ENCODE assay signal across 20 cellular contexts in the genomic region with DNA sequence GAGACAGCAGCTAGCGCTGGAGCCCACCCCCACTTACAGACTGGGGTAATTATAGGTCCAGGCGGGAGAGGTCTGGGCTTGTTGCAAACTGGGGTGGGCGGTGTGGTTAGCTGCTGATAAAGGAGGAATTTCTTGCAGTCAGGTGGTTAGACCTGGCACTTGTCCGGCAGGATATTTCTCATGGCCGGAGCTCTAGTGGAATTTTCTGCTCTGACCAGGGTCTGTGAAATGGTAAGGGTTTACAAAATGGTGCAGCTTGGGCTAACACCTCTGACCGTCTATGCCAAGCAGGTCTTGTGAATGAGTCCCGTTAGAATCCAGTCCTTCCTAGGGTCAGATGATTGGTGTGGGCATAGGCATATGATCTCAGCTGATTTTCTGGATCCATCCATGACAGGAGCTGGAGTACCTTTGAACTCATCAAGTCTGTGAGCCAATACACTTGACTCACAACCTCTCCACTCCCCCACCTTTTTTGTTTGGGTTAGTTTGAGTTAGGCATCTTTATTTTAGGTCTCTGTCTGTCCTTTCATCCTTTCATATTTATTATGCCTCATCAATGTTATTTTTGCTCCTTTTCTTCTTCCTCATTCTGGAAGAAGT.
"Had no signal": no experiment of that assay in that cellular context is flagged by ENCODE, and none has a peak within 500 bp of the region (broad histone marks: within the 10 kb centered on the region; RNA-seq: fewer than 3 reads in every experiment).

No MANE protein-coding gene starts in this region.

- ATAC-seq: activated CD8-positive, alpha-beta T cell treated with anti-CD3 and anti-CD28 coated beads for 36 hours; activated T-cell treated with anti-CD3 and anti-CD28 coated beads, Interleukin-2, amount 50 U/mL, for 4 hours; activated T-helper 17 cell treated with anti-CD3 and anti-CD28 coated beads, Interleukin-2, amount 50 U/mL, for 72 hours; gastrocnemius medialis; left ventricle myocardium superior had no signal

- H3K9me3 Mint-ChIP-seq: activated B cell treated with CpG ODN at 0.5 μM for 24 hours; activated CD8-positive, alpha-beta T cell treated with anti-CD3 and anti-CD28 coated beads for 36 hours; activated T-cell treated with anti-CD3 and anti-CD28 coated beads, Interleukin-2, amount 50 U/mL, for 4 hours; activated T-helper 17 cell treated with anti-CD3 and anti-CD28 coated beads, Interleukin-2, amount 50 U/mL, for 72 hours; dendritic cell treated with granulocyte-macrophage colony-stimulating factor and Interleukin-4, amounts not matched to agents 40 ng/mL and 50 ng/mL, for 4 days; T-helper 2 cell treated with Interferon-gamma antibody and Interleukin-4, amounts not matched to agents 5 μg/mL and 100 μg/mL, for 36 hours had no signal

- DNase-seq: activated B cell treated with CpG ODN at 0.5 μM for 24 hours; activated CD4-positive, alpha-beta T cell treated with anti-CD3 and anti-CD28 coated beads, Interleukin-2, amount 50 U/mL, for 1 hour; activated CD8-positive, alpha-beta T cell treated with anti-CD3 and anti-CD28 coated beads for 36 hours; activated gamma-delta T cell treated with Interleukin-2 at 50 U/mL for 16 hours; activated T-cell treated with anti-CD3 and anti-CD28 coated beads, Interleukin-2, amount 50 U/mL, for 4 hours; central memory CD4-positive, alpha-beta T cell; endodermal cell; gastrocnemius medialis; glutamatergic neuron; left ventricle myocardium superior; naive B cell; occipital lobe; spleen; stimulated activated naive CD4-positive, alpha-beta T cell treated with Interleukin-2 at 50 U/mL for 16 hours; T-helper 1 cell; transverse colon had no signal

- H3K4me3 Mint-ChIP-seq: activated B cell treated with CpG ODN at 0.5 μM for 24 hours; activated CD8-positive, alpha-beta T cell treated with anti-CD3 and anti-CD28 coated beads for 36 hours; activated naive CD8-positive, alpha-beta T cell; activated T-cell treated with anti-CD3 and anti-CD28 coated beads, Interleukin-2, amount 50 U/mL, for 4 hours; activated T-helper 17 cell treated with anti-CD3 and anti-CD28 coated beads, Interleukin-2, amount 50 U/mL, for 72 hours; dendritic cell treated with granulocyte-macrophage colony-stimulating factor and Interleukin-4, amounts not matched to agents 40 ng/mL and 50 ng/mL, for 4 days; endodermal cell; naive B cell; T-helper 2 cell treated with Interferon-gamma antibody and Interleukin-4, amounts not matched to agents 5 μg/mL and 100 μg/mL, for 36 hours had no signal

- H3K36me3 Mint-ChIP-seq: naive B cell had no signal

- H3K4me1 Mint-ChIP-seq: activated B cell treated with CpG ODN at 0.5 μM for 24 hours; activated T-helper 17 cell treated with anti-CD3 and anti-CD28 coated beads, Interleukin-2, amount 50 U/mL, for 72 hours; endodermal cell; naive B cell had no signal

- H3K27ac Mint-ChIP-seq: activated B cell treated with CpG ODN at 0.5 μM for 24 hours; activated CD8-positive, alpha-beta T cell treated with anti-CD3 and anti-CD28 coated beads for 36 hours; activated naive CD8-positive, alpha-beta T cell; activated T-helper 17 cell treated with anti-CD3 and anti-CD28 coated beads, Interleukin-2, amount 50 U/mL, for 72 hours; dendritic cell treated with granulocyte-macrophage colony-stimulating factor and Interleukin-4, amounts not matched to agents 40 ng/mL and 50 ng/mL, for 4 days; endodermal cell; naive B cell; T-helper 2 cell treated with Interferon-gamma antibody and Interleukin-4, amounts not matched to agents 5 μg/mL and 100 μg/mL, for 36 hours had no signal

- H3K27me3 Mint-ChIP-seq: activated CD8-positive, alpha-beta T cell treated with anti-CD3 and anti-CD28 coated beads for 36 hours; activated naive CD8-positive, alpha-beta T cell; activated T-helper 17 cell treated with anti-CD3 and anti-CD28 coated beads, Interleukin-2, amount 50 U/mL, for 72 hours; dendritic cell treated with granulocyte-macrophage colony-stimulating factor and Interleukin-4, amounts not matched to agents 40 ng/mL and 50 ng/mL, for 4 days had no signal
